ENCODE assay signal across 2 cellular contexts in the genomic region with DNA sequence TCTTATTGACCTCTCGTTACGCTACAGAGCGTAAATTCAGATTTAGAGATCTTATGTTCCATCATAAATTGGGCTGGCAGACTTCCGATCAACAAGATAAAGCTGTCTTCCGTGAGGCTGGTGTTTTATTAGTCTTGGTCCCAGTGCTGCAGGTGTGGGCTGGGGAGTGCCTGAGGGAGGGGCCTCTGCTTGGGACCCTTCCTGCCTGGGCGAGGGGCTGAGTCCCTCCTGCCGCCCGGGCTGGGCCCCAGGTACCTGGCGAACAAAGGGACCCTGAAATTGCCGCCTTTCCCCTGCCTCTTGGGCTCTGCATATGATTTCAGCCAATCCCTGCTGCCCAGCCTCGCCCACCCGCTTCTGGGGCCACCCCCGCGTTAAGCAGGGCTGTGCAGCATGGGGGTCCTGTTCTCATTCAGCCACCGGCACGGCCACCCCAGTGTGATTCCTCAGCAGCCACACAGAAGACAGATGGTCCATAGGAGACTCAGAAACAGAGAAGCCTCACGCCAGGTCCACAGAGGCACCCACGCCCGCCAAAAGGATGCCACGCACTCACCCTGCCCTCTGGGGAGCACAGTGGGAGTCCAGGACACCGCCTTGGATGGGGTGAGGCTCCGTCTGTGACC.
TF ChIP-seq lines count a peak whose summit lies in the region.

No MANE protein-coding gene starts in this region.

TF ChIP-seq in HEK293T, 16 proteins besides CTCF, POLR2A, EP300 and RAD21:
- no peak for TF ChIP-seq FOXA1 (IDR thresholded peaks at IDR 0.05)
- TF ChIP-seq, protein P1, sequence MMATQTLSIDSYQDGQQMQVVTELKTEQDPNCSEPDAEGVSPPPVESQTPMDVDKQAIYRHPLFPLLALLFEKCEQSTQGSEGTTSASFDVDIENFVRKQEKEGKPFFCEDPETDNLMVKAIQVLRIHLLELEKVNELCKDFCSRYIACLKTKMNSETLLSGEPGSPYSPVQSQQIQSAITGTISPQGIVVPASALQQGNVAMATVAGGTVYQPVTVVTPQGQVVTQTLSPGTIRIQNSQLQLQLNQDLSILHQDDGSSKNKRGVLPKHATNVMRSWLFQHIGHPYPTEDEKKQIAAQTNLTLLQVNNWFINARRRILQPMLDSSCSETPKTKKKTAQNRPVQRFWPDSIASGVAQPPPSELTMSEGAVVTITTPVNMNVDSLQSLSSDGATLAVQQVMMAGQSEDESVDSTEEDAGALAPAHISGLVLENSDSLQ (IDR thresholded peaks at IDR 0.05), result 0 out of 2 replicates have a peak, but pooled peaks have one; percentile 32
TF ChIP-seq in HEK293T: peak in this region for 1.

TF ChIP-seq in H1, 55 proteins besides CTCF, POLR2A, EP300 and RAD21:
- TF ChIP-seq E2F6 (IDR thresholded peaks at IDR 0.05) (peak; percentile 14; the same call in 1 of the 2 replicates), TEAD4 (IDR thresholded peaks at IDR 0.05; ENCODE audit: low read depth, low read length) (no peak)
TF ChIP-seq in H1: peak in this region for 1.
